In the genomic region with DNA sequence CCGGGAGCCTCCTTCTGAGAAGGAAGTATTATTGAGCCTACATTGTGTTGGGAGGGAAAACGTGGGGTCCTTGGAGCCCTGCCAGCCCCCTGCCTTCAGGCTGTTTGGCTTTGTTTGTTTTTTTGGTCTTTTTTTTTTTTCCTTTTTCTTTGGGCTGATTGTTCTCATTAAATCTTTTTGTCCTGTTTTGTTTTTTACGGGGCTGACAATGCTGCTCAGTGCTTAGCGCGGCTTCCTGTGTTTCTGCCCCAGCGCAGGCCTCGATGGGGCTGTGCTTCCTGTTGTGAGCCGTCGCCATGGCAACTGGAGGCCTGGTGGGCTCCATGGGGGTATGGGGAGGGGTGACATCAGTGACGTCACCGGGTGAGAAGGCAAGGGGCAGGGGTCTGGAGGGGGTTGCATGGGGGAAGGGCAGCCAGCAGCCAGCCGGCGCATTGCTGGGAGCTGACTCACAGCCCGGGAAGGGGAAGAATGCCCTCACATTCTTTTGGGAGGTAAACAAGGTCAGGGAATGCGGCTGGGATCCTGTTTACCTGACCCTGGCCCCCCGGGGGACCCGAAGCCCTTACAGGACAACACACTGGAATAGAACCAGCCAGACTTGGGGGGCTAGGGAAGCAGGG, we compare ENCODE assay signal across 8 cellular contexts. TPM values are rescaled to one million over a fixed set of nuclear protein-coding genes. Genes with fewer than 3 reads are reported as not detected.
DNase-seq lines count a peak whose midpoint lies in the region; ATAC-seq and TF ChIP-seq lines count a peak whose summit lies in the region.

No MANE protein-coding gene starts in this region.

- no peaks in the 10 kb centered on the region for H3K27me3 ChIP-seq in kidney epithelial cell (ENCODE audit: control insufficient read depth, insufficient read depth, low read length)

- ATAC-seq in GM21717 (IDR thresholded peaks at IDR 0.05; ENCODE audit: unreplicated experiment) = no peak

- DNase-seq in NK-92 treated with Interleukin-12 subunit alpha and Interleukin-12 subunit beta, amount 100 ng/mL, for 24 hours (lab: John Stamatoyannopoulos, UW) = peak; percentile 19
- DNase-seq in NK-92 (lab: John Stamatoyannopoulos, UW; ENCODE audit: unreplicated experiment) (no peak), UCSD-AML1 (lab: John Stamatoyannopoulos, UW; ENCODE audit: unreplicated experiment) (peak; percentile 54), cardiac fibroblast (ENCODE audit: low read depth in 2 of 2) (peak; percentile 96 to 99), kidney epithelial cell (ENCODE audit: low read depth) (peak; percentile 82), NCI-H1105 (lab: John Stamatoyannopoulos, UW) (no peak)
- peak; percentile 27 to 39 for DNase-seq in stimulated activated CD4-positive, alpha-beta T cell treated with anti-CD3 and anti-CD28 coated beads, Interleukin-15, amount 100 ng/mL, for 1 hour (ENCODE audit: low read depth in 1 of 2, low spot score in 1 of 2)

- H3K36me3 ChIP-seq in kidney epithelial cell (ENCODE audit: control insufficient read depth, insufficient read depth, low read length) = no peaks in the 10 kb centered on the region

- H3K4me3 ChIP-seq in cardiac fibroblast (replicated peaks in 1 of 2; ENCODE audit: low read depth in 2 of 2, low read length in 2 of 2) = no peak overlapping the region
- no peak overlapping the region for H3K4me3 ChIP-seq in kidney epithelial cell (ENCODE audit: low read depth, low read length)

- TF ChIP-seq CTCF in cardiac fibroblast (IDR thresholded peaks at IDR 0.05; ENCODE audit: low read depth, low read length) (no peak), kidney epithelial cell (IDR thresholded peaks at IDR 0.05; ENCODE audit: insufficient read depth, low read length, poor library complexity, severe bottlenecking) (no peak)

RNA-seq across cellular contexts. Expression of a gene that starts 22.1 kb away (rescaled TPM):
- 2.9 and 3.1 TPM in 2 replicates for total RNA-seq in kidney epithelial cell

Comparison
In these comparisons a context has a peak if more than half of its experiments do, and no peak if none do; other contexts are left out.
1. DNase-seq: peak in NK-92 treated with Interleukin-12 subunit alpha and Interleukin-12 subunit beta, amount 100 ng/mL, for 24 hours (single experiment), UCSD-AML1 (single experiment), cardiac fibroblast (2 of 2), kidney epithelial cell (single experiment) and stimulated activated CD4-positive, alpha-beta T cell treated with anti-CD3 and anti-CD28 coated beads, Interleukin-15, amount 100 ng/mL, for 1 hour (2 of 2); none in NK-92 (single experiment) and NCI-H1105 (single experiment).